8 cellular contexts compared by ENCODE assay signal in the genomic region with DNA sequence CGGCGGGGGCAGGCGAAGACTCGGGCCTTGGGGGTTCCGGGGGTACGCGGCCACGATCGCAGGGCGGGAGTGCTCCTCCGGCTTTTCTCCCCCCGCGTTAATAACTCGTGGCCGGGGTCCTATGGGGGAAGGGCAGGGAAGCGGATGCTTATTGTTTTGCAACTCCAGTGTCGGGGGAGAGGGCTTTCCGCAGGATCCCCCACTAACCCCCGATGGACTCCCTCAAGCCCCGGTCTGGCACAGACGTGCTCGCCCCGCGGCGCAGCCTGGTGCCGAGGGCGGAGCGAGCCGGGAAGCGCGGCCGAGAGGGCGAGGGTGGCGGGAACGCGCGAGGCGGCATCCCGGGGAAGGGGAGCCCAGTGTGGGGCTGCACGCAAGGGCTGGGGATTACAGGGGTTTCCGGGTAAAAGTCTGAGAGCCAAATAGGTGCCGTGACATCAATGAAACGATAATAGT. TPM values are rescaled to one million over a fixed set of nuclear protein-coding genes. Genes with fewer than 3 reads are reported as not detected.
DNase-seq lines count a peak whose midpoint lies in the region; ATAC-seq and TF ChIP-seq lines count a peak whose summit lies in the region.

No MANE protein-coding gene starts in this region.

- peak overlapping the region; percentile 89 for H3K4me2 ChIP-seq in mesendoderm (ENCODE audit: low read length)

- no peak overlapping the region for H2AK5ac ChIP-seq in mesendoderm (ENCODE audit: low read length)

- CTCF ChIA-PET in activated CD4-positive, alpha-beta T cell treated with anti-CD3 and anti-CD28 coated beads for 36 hours (lab: Charles Lee), result interaction anchor here (0.6 to 1.7 kb wide), 6 partner anchors 13 to 196 kb away, joined by 3 to 4 read pairs (median 3); a partner anchor contains a TSS

- peak overlapping the region; percentile 34 for H2BK120ac ChIP-seq in mesendoderm (ENCODE audit: low read depth, low read length)

- H3K27me3 Mint-ChIP-seq in activated CD4-positive, alpha-beta T cell treated with anti-CD3 and anti-CD28 coated beads for 36 hours, result no peaks in the 10 kb centered on the region

- H3K36me3 ChIP-seq in ectodermal cell (ENCODE audit: control insufficient read depth, insufficient read depth, low read length) (no peaks in the 10 kb centered on the region), mesendoderm (ENCODE audit: control insufficient read depth, insufficient read depth, low read length) (no peaks in the 10 kb centered on the region)

- H3K23ac ChIP-seq in mesendoderm (ENCODE audit: low read length), result peak overlapping the region; percentile 56

- ATAC-seq in HG02852 (IDR thresholded peaks at IDR 0.05; ENCODE audit: unreplicated experiment), result peak; percentile 41
- ATAC-seq in activated CD4-positive, alpha-beta T cell treated with anti-CD3 and anti-CD28 coated beads for 36 hours, result peak; percentile 61

- no peaks in the 10 kb centered on the region for H3K9me3 Mint-ChIP-seq in activated CD4-positive, alpha-beta T cell treated with anti-CD3 and anti-CD28 coated beads for 36 hours (ENCODE audit: low read depth)

- DNase-seq in 8988T, result peak; percentile 64
- peak; percentile 75 for DNase-seq in GM13977 (ENCODE audit: low spot score)
- DNase-seq in NCI-H2081 (lab: John Stamatoyannopoulos, UW), result peak; percentile 75 to 77
- DNase-seq in activated CD4-positive, alpha-beta T cell treated with anti-CD3 and anti-CD28 coated beads for 36 hours, result peak; percentile 73
- peak; percentile 60 for DNase-seq in mesendoderm
- DNase-seq in stimulated activated CD8-positive, alpha-beta memory T cell treated with anti-CD3 and anti-CD28 coated beads, Interleukin-4, amount 100 ng/mL, for 24 hours (ENCODE audit: low read depth), result peak; percentile 37

- 0% methylated on average over 43 of the region's 43 CpGs for WGBS in ectodermal cell, 2 experiments
- WGBS in mesendoderm (ENCODE audit: extremely low coverage, insufficient coverage, low lambda C conversion rate), result no CpG with 5 or more reads among the region's 43 CpGs

- no peaks in the 10 kb centered on the region for H3K9me3 ChIP-seq in ectodermal cell (ENCODE audit: control insufficient read depth, low read length)

- H3K9ac ChIP-seq in mesendoderm (ENCODE audit: low read length), result peak overlapping the region; percentile 94

- peaks cover 51% of the 10 kb centered on the region for H3K79me2 ChIP-seq in mesendoderm (ENCODE audit: control insufficient read depth, insufficient read depth, low read length)

- peak overlapping the region; percentile 96 for H3K4me3 Mint-ChIP-seq in activated CD4-positive, alpha-beta T cell treated with anti-CD3 and anti-CD28 coated beads for 36 hours

- H2BK15ac ChIP-seq in mesendoderm (replicated peaks; ENCODE audit: low read depth), result no peak overlapping the region

- in situ Hi-C loops in GM13977 (cut with MboI; ENCODE audit: low pct_unique_long_range_greater_than_20kb, low sequenced_read_pairs, unreplicated experiment), result no loop called here

- H4K5ac ChIP-seq in mesendoderm (ENCODE audit: low read length), result no peak overlapping the region

- H4K8ac ChIP-seq in mesendoderm (ENCODE audit: low read depth, low read length), result no peak overlapping the region

- POLR2A ChIA-PET in activated CD4-positive, alpha-beta T cell treated with anti-CD3 and anti-CD28 coated beads for 36 hours (lab: Charles Lee), result interaction anchor here (0.6 to 1.1 kb wide), 5 partner anchors 46 to 1393 kb away, joined by 3 to 5 read pairs (median 3); a partner anchor contains a TSS

- H3K27ac Mint-ChIP-seq in activated CD4-positive, alpha-beta T cell treated with anti-CD3 and anti-CD28 coated beads for 36 hours, result peak overlapping the region; percentile 92

- H3K4me3 ChIP-seq in ectodermal cell (ENCODE audit: insufficient read depth, low read depth, low read length), result peak overlapping the region; percentile 96
- peak overlapping the region; percentile 84 for H3K4me3 ChIP-seq in mesendoderm (ENCODE audit: low read length)

- intact Hi-C loops in activated CD4-positive, alpha-beta T cell treated with anti-CD3 and anti-CD28 coated beads for 36 hours (cut with DNase I, micrococcal nuclease), result loop anchor here (5.0 kb wide), 5 partner anchors 44 to 664 kb away; a partner anchor contains a TSS

- H3K27me3 ChIP-seq in ectodermal cell (ENCODE audit: control insufficient read depth, insufficient read depth, low read length, poor library complexity, severe bottlenecking), result no peaks in the 10 kb centered on the region
- H3K27me3 ChIP-seq in mesendoderm (ENCODE audit: insufficient read depth, low read length, poor library complexity), result no peaks in the 10 kb centered on the region

- peak overlapping the region; percentile 81 for H3K4ac ChIP-seq in mesendoderm (ENCODE audit: low read depth, low read length)

- H2BK5ac ChIP-seq in mesendoderm (ENCODE audit: low read length), result peak overlapping the region; percentile 2

- peak overlapping the region; percentile 95 for H3K56ac ChIP-seq in mesendoderm (ENCODE audit: low read length)

- H3K18ac ChIP-seq in mesendoderm (ENCODE audit: low read length), result peak overlapping the region; percentile 96

- peak overlapping the region; percentile 90 for H3K27ac ChIP-seq in ectodermal cell (ENCODE audit: insufficient read depth, low read depth, low read length, poor library complexity, severe bottlenecking)
- peak overlapping the region; percentile 98 for H3K27ac ChIP-seq in mesendoderm (ENCODE audit: low read depth, low read length)

- peaks cover 13% of the 10 kb centered on the region for H3K4me1 Mint-ChIP-seq in activated CD4-positive, alpha-beta T cell treated with anti-CD3 and anti-CD28 coated beads for 36 hours

- no peaks in the 10 kb centered on the region for H3K79me1 ChIP-seq in mesendoderm (ENCODE audit: low read length)

- H3K4me1 ChIP-seq in ectodermal cell (ENCODE audit: control insufficient read depth, insufficient read depth, low read length) (peaks cover 6% of the 10 kb centered on the region), mesendoderm (ENCODE audit: control insufficient read depth, low read depth, low read length) (peaks cover 2% of the 10 kb centered on the region)

- no peak for TF ChIP-seq CTCF in GM13977 (IDR thresholded peaks at IDR 0.05; ENCODE audit: extremely low read depth, insufficient read depth, missing control alignments)

- H3K36me3 Mint-ChIP-seq in activated CD4-positive, alpha-beta T cell treated with anti-CD3 and anti-CD28 coated beads for 36 hours (ENCODE audit: low read depth), result peaks cover 17% of the 10 kb centered on the region

RNA-seq across cellular contexts. Expression of a gene that starts 0.7 kb away (rescaled TPM):
- total RNA-seq in activated CD4-positive, alpha-beta T cell treated with anti-CD3 and anti-CD28 coated beads for 36 hours, result 10 to 100 TPM; 69.4 to 81.5 TPM
- polyA plus RNA-seq in ectodermal cell (2013, experiment 1 of 4), result 74.2 TPM
- polyA plus RNA-seq in ectodermal cell (2013, experiment 2 of 4), result 56.9 TPM
- polyA plus RNA-seq in ectodermal cell (2013, experiment 3 of 4), result 48.5 TPM
- polyA plus RNA-seq in ectodermal cell (2013, experiment 4 of 4), result 47.3 TPM
- 110 TPM for polyA plus RNA-seq in mesendoderm (2013, experiment 1 of 2)
- polyA plus RNA-seq in mesendoderm (2013, experiment 2 of 2), result 110 TPM

RNA-seq across cellular contexts. Expression of a gene that starts 59.5 kb away (rescaled TPM):
- 10 to 100 TPM; 57.7 to 70.5 TPM for total RNA-seq in activated CD4-positive, alpha-beta T cell treated with anti-CD3 and anti-CD28 coated beads for 36 hours
- polyA plus RNA-seq in ectodermal cell (2013, experiment 1 of 4), result 109 TPM
- 93.0 TPM for polyA plus RNA-seq in ectodermal cell (2013, experiment 2 of 4)
- 59.2 TPM for polyA plus RNA-seq in ectodermal cell (2013, experiment 3 of 4)
- 69.4 TPM for polyA plus RNA-seq in ectodermal cell (2013, experiment 4 of 4)
- 115 TPM for polyA plus RNA-seq in mesendoderm (2013, experiment 1 of 2)
- polyA plus RNA-seq in mesendoderm (2013, experiment 2 of 2), result 112 TPM

Comparison
In these comparisons a context has a peak if more than half of its experiments do, and no peak if none do; other contexts are left out.
1. Peak in every context shown above with its lines: DNase-seq, ATAC-seq, H3K4me3 ChIP-seq and H3K27ac ChIP-seq.